ENCODE assay signal across 8 cellular contexts in the genomic region with DNA sequence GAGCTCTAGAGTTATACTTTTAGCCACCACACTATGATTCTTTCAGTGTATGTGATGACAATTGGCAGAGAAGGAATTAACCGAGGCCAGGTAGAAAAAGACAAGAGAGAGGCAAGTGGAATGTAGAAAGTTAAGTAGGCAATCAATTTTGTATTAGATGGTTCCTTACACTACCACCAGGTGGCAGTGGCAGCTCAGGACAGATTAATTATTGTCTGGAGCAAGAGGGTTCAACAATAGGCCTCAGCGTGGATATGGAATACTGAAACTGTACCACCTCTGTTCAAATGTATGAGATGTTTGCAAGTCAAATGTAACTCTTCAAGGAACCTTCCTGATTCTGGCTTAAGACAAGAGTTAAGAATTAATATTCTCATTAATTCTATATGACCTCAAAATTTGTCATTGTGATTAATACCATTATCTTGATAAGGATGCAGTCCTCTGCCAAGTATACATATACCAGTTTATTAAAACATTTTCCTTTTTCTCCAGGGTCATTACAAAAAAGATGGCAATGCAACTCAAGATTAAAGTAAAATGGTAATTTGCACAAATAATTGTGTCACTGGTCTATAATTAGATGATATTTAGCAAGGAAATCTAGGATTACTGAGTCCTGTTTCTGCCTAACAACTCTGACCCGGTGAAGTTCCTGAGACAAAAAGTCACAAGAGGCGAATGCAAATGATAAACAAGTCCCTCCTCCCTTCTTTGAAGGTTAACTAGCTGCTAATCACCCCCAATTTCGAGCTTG.
DNase-seq lines count a peak whose midpoint lies in the region; ATAC-seq and TF ChIP-seq lines count a peak whose summit lies in the region.

No MANE protein-coding gene starts in this region.

- H3K4me3 ChIP-seq in mammary epithelial cell (replicated peaks in 1 of 3; ENCODE audit: insufficient read depth in 1 of 3, low read depth in 2 of 3, low read length in 3 of 3): no peak overlapping the region
- no peak overlapping the region for H3K4me3 ChIP-seq in left lung

- WGBS in mammary epithelial cell (ENCODE audit: low coverage, missing lambda C conversion rate): 30% methylated on average over 5 of the region's 5 CpGs

- no peak overlapping the region for H3K4me2 ChIP-seq in mammary epithelial cell (ENCODE audit: insufficient read depth, low read depth, low read length)

- H3K79me2 ChIP-seq in mammary epithelial cell (ENCODE audit: insufficient read depth, low read length): no peaks in the 10 kb centered on the region

- in situ Hi-C loops in mammary epithelial cell (cut with MboI; ENCODE audit: low sequenced_read_pairs in 2 of 2): loop anchor here (5.0 to 25.0 kb wide), 2 partner anchors 92 kb away; no protein-coding TSS in a partner anchor

- ATAC-seq in GM18909 (IDR thresholded peaks at IDR 0.05; ENCODE audit: poor library complexity, unreplicated experiment) (peak; percentile 81), HG03097 (IDR thresholded peaks at IDR 0.05; ENCODE audit: low FRiP score, unreplicated experiment) (peak; percentile 79), left lung (peak; percentile 92), HG02763 (IDR thresholded peaks at IDR 0.05; ENCODE audit: unreplicated experiment) (no peak), GM21786 (IDR thresholded peaks at IDR 0.05; ENCODE audit: unreplicated experiment) (no peak)

- no peak overlapping the region for H3K27ac ChIP-seq in mammary epithelial cell (ENCODE audit: insufficient read depth, low read depth, low read length)
- H3K27ac ChIP-seq in left lung: no peak overlapping the region

- CTCF ChIA-PET in mammary epithelial cell (lab: Charles Lee; ENCODE audit: low non-redundant PET): interaction anchor here (0.7 to 0.9 kb wide), 2 partner anchors 136 to 1683 kb away, joined by 3 to 8 read pairs; no protein-coding TSS in a partner anchor

- H3K36me3 ChIP-seq in mammary epithelial cell (ENCODE audit: insufficient read depth, low read length) (no peaks in the 10 kb centered on the region), left lung (no peaks in the 10 kb centered on the region)

- DNase-seq in D341Med (ENCODE audit: low spot score) (peak; percentile 55), NCI-H82 treated with DMSO at 0.1 percent for 48 hours (lab: John Stamatoyannopoulos, UW; ENCODE audit: unreplicated experiment) (peak; percentile 4), mammary epithelial cell (peak; percentile 35), left lung (no peak)

- H3K9ac ChIP-seq in mammary epithelial cell (ENCODE audit: insufficient read depth, low read length): no peak overlapping the region

- dilution Hi-C loops in mammary epithelial cell (cut with HindIII; ENCODE audit: low sequenced_read_pairs): no loop called here

- H3K27me3 ChIP-seq in mammary epithelial cell (ENCODE audit: insufficient read depth, low read length) (peaks cover 2% of the 10 kb centered on the region), left lung (no peaks in the 10 kb centered on the region)

- H3K9me3 ChIP-seq in mammary epithelial cell (replicated peaks; ENCODE audit: insufficient read depth, low read length) (no peaks in the 10 kb centered on the region), left lung (no peaks in the 10 kb centered on the region)

- BruUV-seq in mammary epithelial cell (replicated peaks; lab: Mats Ljungman, UMichigan): no TSS peak

- TF ChIP-seq CTCF in mammary epithelial cell (conservative IDR thresholded peaks at IDR 0.05 in 1 of 2, IDR thresholded peaks at IDR 0.05 in 1 of 2; ENCODE audit: extremely low read depth in 1 of 2, insufficient read depth in 1 of 2, low read depth in 1 of 2, low read length in 2 of 2): peak; percentile 66 to 75
- peak; percentile 60 to 77 for TF ChIP-seq CTCF in left lung (IDR thresholded peaks at IDR 0.05)

- no peaks in the 10 kb centered on the region for H4K20me1 ChIP-seq in mammary epithelial cell (ENCODE audit: insufficient read depth, low read length)

- intact Hi-C loops in mammary epithelial cell (cut with micrococcal nuclease) (loop anchor here (1.0 kb wide), 3 partner anchors 84 to 337 kb away; no protein-coding TSS in a partner anchor), left lung (cut with DNase I) (loop anchor here in 1 of 2 donors (2.0 kb wide), 1 partner anchor 84 kb away; no protein-coding TSS in a partner anchor)

- no peak overlapping the region for H2AFZ ChIP-seq in mammary epithelial cell (ENCODE audit: low read depth, low read length)

- H3K4me1 ChIP-seq in mammary epithelial cell (ENCODE audit: insufficient read depth, low read length): no peaks in the 10 kb centered on the region
- H3K4me1 ChIP-seq in left lung: no peaks in the 10 kb centered on the region

Comparison
In these comparisons a context has a peak if more than half of its experiments do, and no peak if none do; other contexts are left out.
1. DNase-seq: peak in D341Med (single experiment), NCI-H82 treated with DMSO at 0.1 percent for 48 hours (single experiment) and mammary epithelial cell (single experiment); none in left lung (0 of 2).
2. ATAC-seq: peak in GM18909 (single experiment), HG03097 (single experiment) and left lung (single experiment); none in HG02763 (single experiment) and GM21786 (single experiment).